21 cellular contexts compared by ENCODE assay signal in genomic region chr1:98437540-98437939, GRCh38.
DNase-seq lines count a peak whose midpoint lies in the region; ATAC-seq, FAIRE-seq and TF ChIP-seq lines count a peak whose summit lies in the region.
"Had no signal": no experiment of that assay in that cellular context is flagged by ENCODE, and none has a peak within 500 bp of the region (broad histone marks: within the 10 kb centered on the region; RNA-seq: fewer than 3 reads in every experiment).

No MANE protein-coding gene starts in this region.

- no peaks in the 10 kb centered on the region for H3K36me3 ChIP-seq in keratinocyte (ENCODE audit: control insufficient read depth in 2 of 2, extremely low read depth in 1 of 2, insufficient read depth in 2 of 2, low read length in 2 of 2)

- no peak overlapping the region for H2AFZ ChIP-seq in keratinocyte (ENCODE audit: control insufficient read depth, low read length)

- H3K4me3 ChIP-seq in keratinocyte (ENCODE audit: control insufficient read depth in 2 of 3, extremely low read depth in 1 of 3, insufficient read depth in 2 of 3, low read depth in 1 of 3, low read length in 3 of 3): no peak overlapping the region

- H4K20me1 ChIP-seq in keratinocyte (ENCODE audit: control insufficient read depth, extremely low read depth, insufficient read depth, low read length): no peaks in the 10 kb centered on the region

- peak; percentile 47 for DNase-seq in NCI-H2029 (lab: John Stamatoyannopoulos, UW)
- DNase-seq in NCI-H2029 treated with DMSO at 0.1 percent for 48 hours (lab: John Stamatoyannopoulos, UW): no peak
- peak; percentile 8 for DNase-seq in NCI-H2196 treated with DMSO at 0.1 percent for 48 hours (lab: John Stamatoyannopoulos, UW; ENCODE audit: unreplicated experiment)
- no peak for DNase-seq in keratinocyte (ENCODE audit: low read depth, low spot score)
- DNase-seq in mucosa of gallbladder (ENCODE audit: low spot score): peak; percentile 72
- no peak for DNase-seq in NCI-H1930 (lab: John Stamatoyannopoulos, UW)
- DNase-seq in activated effector memory CD4-positive, alpha-beta T cell treated with Interleukin-2 at 50 U/mL for 16 hours: no peak
- DNase-seq: 8988T, DMS79 treated with DMSO at 0.1 percent for 48 hours, H9, Karpas-422, NCI-H1417 treated with DMSO at 0.1 percent for 48 hours, NCI-H2081 treated with DMSO at 0.1 percent for 48 hours, NCI-H226, NCI-H526 treated with DMSO at 0.1 percent for 48 hours, PC-3, SIG-M5, T-cell had no signal

- TF ChIP-seq CTCF in keratinocyte (optimal IDR thresholded peaks at IDR 0.05 in 1 of 3, IDR thresholded peaks at IDR 0.05 in 1 of 3, conservative IDR thresholded peaks at IDR 0.05 in 1 of 3; ENCODE audit: extremely low read depth in 1 of 3, insufficient read depth in 2 of 3, low read length in 3 of 3): no peak

- dilution Hi-C loops in keratinocyte (cut with MboI; ENCODE audit: extremely low pct_ligation_motif_present, low sequenced_read_pairs): no loop called here

- no peak for ATAC-seq in GM21423 (IDR thresholded peaks at IDR 0.05; ENCODE audit: unreplicated experiment)
- ATAC-seq: PC-3, SK-N-SH treated with all-trans-retinoic acid at 6 μM for 48 hours, T-cell had no signal

- H3K27ac ChIP-seq in keratinocyte (ENCODE audit: control insufficient read depth, insufficient read depth, low read length): no peak overlapping the region
- H3K27ac ChIP-seq: RWPE1 had no signal

- H3K4me2 ChIP-seq in keratinocyte (ENCODE audit: control insufficient read depth, extremely low read depth, insufficient read depth, low read depth, low read length): no peak overlapping the region

- no peaks in the 10 kb centered on the region for H3K9me3 ChIP-seq in keratinocyte (ENCODE audit: control insufficient read depth, low read depth, low read length)

- no peaks in the 10 kb centered on the region for H3K27me3 ChIP-seq in keratinocyte (ENCODE audit: control insufficient read depth, extremely low read depth, insufficient read depth, low read length)

- FAIRE-seq in keratinocyte (lab: Jason Lieb, UNC): peak; percentile 29

- H3K9ac ChIP-seq in keratinocyte (ENCODE audit: control insufficient read depth, extremely low read depth, insufficient read depth, low read length): no peak overlapping the region

- H3K4me1 ChIP-seq in keratinocyte (ENCODE audit: control insufficient read depth, extremely low read depth, insufficient read depth, low read length): no peaks in the 10 kb centered on the region

- no peaks in the 10 kb centered on the region for H3K79me2 ChIP-seq in keratinocyte (ENCODE audit: control insufficient read depth, insufficient read depth, low read length)

- H3K9me1 ChIP-seq in keratinocyte (ENCODE audit: control insufficient read depth, extremely low read depth, insufficient read depth, low read length): no peaks in the 10 kb centered on the region

Comparison
In these comparisons a context has a peak if more than half of its experiments do, and no peak if none do; other contexts are left out.
1. DNase-seq: peak in NCI-H2029 (single experiment), NCI-H2196 treated with DMSO at 0.1 percent for 48 hours (single experiment) and mucosa of gallbladder (single experiment); none in NCI-H2029 treated with DMSO at 0.1 percent for 48 hours (single experiment), keratinocyte (single experiment), NCI-H1930 (0 of 2) and activated effector memory CD4-positive, alpha-beta T cell treated with Interleukin-2 at 50 U/mL for 16 hours (single experiment).